25 cellular contexts compared by ENCODE assay signal in the genomic region with DNA sequence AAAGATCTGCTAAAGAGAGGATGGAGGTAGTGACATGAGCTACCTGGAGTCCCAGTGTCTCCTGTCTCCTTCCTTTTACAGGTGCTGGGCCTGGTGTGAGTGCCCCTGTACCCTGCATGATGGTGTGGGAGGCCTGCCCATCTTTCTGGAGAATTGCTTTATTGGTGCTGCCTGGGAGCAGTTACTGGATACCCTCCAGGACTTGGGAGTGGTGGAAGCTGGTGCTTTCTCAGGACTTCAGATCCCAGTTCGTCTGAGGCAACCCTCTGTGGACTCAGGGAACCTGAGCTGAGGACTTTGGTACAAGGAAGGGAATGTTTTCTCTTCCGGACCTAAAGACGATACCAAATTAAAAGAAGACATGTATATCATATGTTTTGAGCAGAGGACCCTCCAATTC.
"Had no signal": no experiment of that assay in that cellular context is flagged by ENCODE, and none has a peak within 500 bp of the region (broad histone marks: within the 10 kb centered on the region; RNA-seq: fewer than 3 reads in every experiment).

No MANE protein-coding gene starts in this region.

- H3K9me3 Mint-ChIP-seq: natural killer cell treated with Interleukin-12 subunit alpha and Interleukin-12 subunit beta and Interleukin-15 and Interleukin-18, amount 100 ng/mL, for 72 hours had no signal

- H3K27me3 ChIP-seq: right atrium auricular region, suprapubic skin, tibial artery had no signal

- ATAC-seq: activated CD4-positive, alpha-beta T cell treated with anti-CD3 and anti-CD28 coated beads for 36 hours; left lung; lower lobe of right lung; natural killer cell treated with Interleukin-12 subunit alpha and Interleukin-12 subunit beta and Interleukin-15 and Interleukin-18, amount 100 ng/mL, for 72 hours had no signal

- H3K9me3 ChIP-seq: left lung, lower lobe of right lung, right atrium auricular region, suprapubic skin, tibial artery had no signal

- H3K4me3 Mint-ChIP-seq: activated CD4-positive, alpha-beta T cell treated with anti-CD3 and anti-CD28 coated beads for 36 hours had no signal

- H3K4me3 ChIP-seq: right atrium auricular region, suprapubic skin had no signal

- H3K36me3 ChIP-seq: left lung, lower lobe of right lung, right atrium auricular region, spleen, suprapubic skin, tibial artery had no signal

- FAIRE-seq: astrocyte, endometrium, frontal cortex, urothelium cell line had no signal

- H3K27ac Mint-ChIP-seq: activated CD4-positive, alpha-beta T cell treated with anti-CD3 and anti-CD28 coated beads for 36 hours had no signal

- DNase-seq: activated CD4-positive, alpha-beta T cell treated with anti-CD3 and anti-CD28 coated beads for 36 hours; activated CD4-positive, alpha-beta T cell treated with anti-CD3 and anti-CD28 coated beads, Interleukin-2, amount 50 U/mL, for 48 hours; activated CD4-positive, CD25-positive, alpha-beta regulatory T cell; activated CD8-positive, alpha-beta memory T cell treated with anti-CD3 and anti-CD28 coated beads, Interleukin-2, amount 50 U/mL, for 4 hours; activated gamma-delta T cell treated with Interleukin-2 at 50 U/mL for 16 hours; activated naive CD4-positive, alpha-beta T cell treated with anti-CD3 and anti-CD28 coated beads, Interleukin-2, amount 50 U/mL, for 16 hours; activated T-cell treated with anti-CD3 and anti-CD28 coated beads, Interleukin-2, amount 50 U/mL, for 1 hour; amniotic stem cell; caudate nucleus; effector CD4-positive, alpha-beta T cell; kidney glomerular epithelial cell; left lung; lower lobe of right lung; mesenchymal stem cell; spleen; stimulated activated naive CD4-positive, alpha-beta T cell; tibial artery had no signal

- H3K27ac ChIP-seq: epithelial cell of prostate, right atrium auricular region, suprapubic skin, tibial artery had no signal
